In the genomic region with DNA sequence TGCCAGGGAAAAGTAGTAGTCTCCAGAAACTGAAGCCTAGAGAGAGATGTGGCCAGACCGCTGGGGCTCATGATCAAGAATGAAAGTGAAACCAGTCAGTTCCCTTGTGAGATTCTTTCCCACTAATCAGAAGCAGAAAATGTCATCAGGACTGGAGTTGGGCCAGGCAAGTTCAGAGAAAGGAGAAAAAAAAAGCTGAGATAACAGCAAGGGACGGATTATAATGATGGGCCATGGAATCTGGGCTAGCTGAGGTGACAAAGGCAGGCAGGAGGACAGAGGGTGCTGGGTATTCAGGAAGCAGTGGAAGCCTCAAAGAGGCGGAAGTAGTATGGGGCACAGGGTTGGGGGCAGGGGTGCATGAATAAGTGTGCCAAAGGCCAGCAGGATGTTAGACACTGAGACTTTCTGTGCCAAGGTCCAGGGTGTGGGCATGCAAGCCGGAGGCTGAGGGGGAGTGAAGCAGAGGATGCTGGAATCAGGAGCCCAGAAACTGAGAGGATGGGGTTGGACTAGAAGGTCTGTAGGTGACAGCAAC, we compare ENCODE assay signal across 1 cellular context.
TF ChIP-seq lines count a peak whose summit lies in the region.

No MANE protein-coding gene starts in this region.

TF ChIP-seq in K562, 482 proteins besides CTCF, POLR2A, EP300 and RAD21 (continued from another document):
- TF ChIP-seq, protein P1, sequence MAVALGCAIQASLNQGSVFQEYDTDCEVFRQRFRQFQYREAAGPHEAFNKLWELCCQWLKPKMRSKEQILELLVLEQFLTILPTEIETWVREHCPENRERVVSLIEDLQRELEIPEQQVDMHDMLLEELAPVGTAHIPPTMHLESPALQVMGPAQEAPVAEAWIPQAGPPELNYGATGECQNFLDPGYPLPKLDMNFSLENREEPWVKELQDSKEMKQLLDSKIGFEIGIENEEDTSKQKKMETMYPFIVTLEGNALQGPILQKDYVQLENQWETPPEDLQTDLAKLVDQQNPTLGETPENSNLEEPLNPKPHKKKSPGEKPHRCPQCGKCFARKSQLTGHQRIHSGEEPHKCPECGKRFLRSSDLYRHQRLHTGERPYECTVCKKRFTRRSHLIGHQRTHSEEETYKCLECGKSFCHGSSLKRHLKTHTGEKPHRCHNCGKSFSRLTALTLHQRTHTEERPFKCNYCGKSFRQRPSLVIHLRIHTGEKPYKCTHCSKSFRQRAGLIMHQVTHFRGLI (CRISPR knock-in tag; IDR thresholded peaks at IDR 0.05), result no peak
- TF ChIP-seq ZBED1 (IDR thresholded peaks at IDR 0.05) (no peak), GABPB1 (CRISPR knock-in tag; IDR thresholded peaks at IDR 0.05) (no peak), ELK3 (CRISPR knock-in tag; IDR thresholded peaks at IDR 0.05) (no peak), RBM25 (IDR thresholded peaks at IDR 0.05; ENCODE audit: low read depth, low read length, severe bottlenecking) (no peak), ZZZ3 (IDR thresholded peaks at IDR 0.05) (no peak), CTBP1 (IDR thresholded peaks at IDR 0.05; ENCODE audit: borderline replicate concordance) (peak; percentile 44; the same call in 1 of the 2 replicates), ZNF583 (CRISPR knock-in tag; IDR thresholded peaks at IDR 0.05) (no peak), KAT7 (CRISPR knock-in tag; IDR thresholded peaks at IDR 0.05; ENCODE audit: borderline replicate concordance) (no peak), TEAD4 (IDR thresholded peaks at IDR 0.05; ENCODE audit: low read length) (no peak), TEAD4 (CRISPR knock-in tag; IDR thresholded peaks at IDR 0.05; ENCODE audit: borderline replicate concordance) (no peak), CHD7 (IDR thresholded peaks at IDR 0.05; ENCODE audit: low read depth, low read length) (no peak)
